1 cellular context compared by ENCODE assay signal in genomic region chr17:64315032-64315490, GRCh38.
TF ChIP-seq lines count a peak whose summit lies in the region.

No MANE protein-coding gene starts in this region.

TF ChIP-seq in K562, 482 proteins besides CTCF, POLR2A, EP300 and RAD21:
- peak in 1 of 3 experiments; percentile 77; a peak in 2 of 6 replicates for TF ChIP-seq ZBTB11 (CRISPR knock-in tag; IDR thresholded peaks at IDR 0.05)
- TF ChIP-seq MIER1 (IDR thresholded peaks at IDR 0.05; ENCODE audit: low read depth): no peak
